In genomic region chr13:49300716-49301589, GRCh38 we compare ENCODE assay signal across 8 cellular contexts. TPM values are rescaled to one million over a fixed set of nuclear protein-coding genes. Genes with fewer than 3 reads are reported as not detected.
DNase-seq lines count a peak whose midpoint lies in the region; ATAC-seq and TF ChIP-seq lines count a peak whose summit lies in the region.

No MANE protein-coding gene starts in this region.

- DNase-seq in BJ (ENCODE audit: low read depth) (no peak), NCI-H748 (lab: John Stamatoyannopoulos, UW; ENCODE audit: unreplicated experiment) (peak; percentile 77), midbrain (lab: John Stamatoyannopoulos, UW) (peak; percentile 87)
- DNase-seq in activated CD4-positive, alpha-beta memory T cell treated with anti-CD3 and anti-CD28 coated beads for 36 hours: peak; percentile 75
- peak; percentile 39 for DNase-seq in effector CD8-positive, alpha-beta T cell (lab: John Stamatoyannopoulos, UW)
- DNase-seq in stimulated activated CD8-positive, alpha-beta memory T cell treated with anti-CD3 and anti-CD28 coated beads, Interleukin-4, amount 100 ng/mL, for 1 hour (ENCODE audit: low read depth in 2 of 2, low spot score in 1 of 2): peak; percentile 25 to 39

- peak; percentile 80 for TF ChIP-seq CTCF in BJ (IDR thresholded peaks at IDR 0.05; ENCODE audit: insufficient read depth, low read depth, low read length)

- no peaks in the 10 kb centered on the region for H3K9me3 Mint-ChIP-seq in activated CD4-positive, alpha-beta memory T cell treated with anti-CD3 and anti-CD28 coated beads for 36 hours

- H3K4me3 Mint-ChIP-seq in activated CD4-positive, alpha-beta memory T cell treated with anti-CD3 and anti-CD28 coated beads for 36 hours: peak overlapping the region; percentile 33

- ATAC-seq in GM18909 (IDR thresholded peaks at IDR 0.05; ENCODE audit: poor library complexity, unreplicated experiment) (peak; percentile 88), HG03196 (IDR thresholded peaks at IDR 0.05; ENCODE audit: unreplicated experiment) (peak; percentile 85)

- intact Hi-C loops in activated CD4-positive, alpha-beta memory T cell treated with anti-CD3 and anti-CD28 coated beads for 36 hours (cut with micrococcal nuclease): loop anchor here (1.0 to 2.0 kb wide), 5 partner anchors 138 to 546 kb away; partner anchors contain the start of genes CAB39L and SETDB2

- H3K36me3 ChIP-seq in BJ (ENCODE audit: control insufficient read depth, insufficient read depth, low read length): no peaks in the 10 kb centered on the region

- H3K27me3 Mint-ChIP-seq in activated CD4-positive, alpha-beta memory T cell treated with anti-CD3 and anti-CD28 coated beads for 36 hours: no peaks in the 10 kb centered on the region

- peaks cover 9% of the 10 kb centered on the region for H3K4me1 Mint-ChIP-seq in activated CD4-positive, alpha-beta memory T cell treated with anti-CD3 and anti-CD28 coated beads for 36 hours (ENCODE audit: low read depth)

- POLR2A ChIA-PET in BJ (lab: Charles Lee): no interaction called here
- POLR2A ChIA-PET in activated CD4-positive, alpha-beta memory T cell treated with anti-CD3 and anti-CD28 coated beads for 36 hours (lab: Charles Lee): no interaction called here

- H3K4me3 ChIP-seq in BJ (ENCODE audit: low read depth, low read length): no peak overlapping the region

- H3K36me3 Mint-ChIP-seq in activated CD4-positive, alpha-beta memory T cell treated with anti-CD3 and anti-CD28 coated beads for 36 hours: no peaks in the 10 kb centered on the region

- H3K27me3 ChIP-seq in BJ (ENCODE audit: control insufficient read depth, insufficient read depth, low read length): no peaks in the 10 kb centered on the region

- no peak overlapping the region for H3K27ac Mint-ChIP-seq in activated CD4-positive, alpha-beta memory T cell treated with anti-CD3 and anti-CD28 coated beads for 36 hours

- CTCF ChIA-PET in BJ (lab: Yijun Ruan, JAX): interaction anchor here (0.7 to 5.3 kb wide), 14 partner anchors 14 to 308 kb away, joined by 3 to 28 read pairs (median 4); no protein-coding TSS in a partner anchor
- CTCF ChIA-PET in activated CD4-positive, alpha-beta memory T cell treated with anti-CD3 and anti-CD28 coated beads for 36 hours (lab: Charles Lee): interaction anchor here (0.7 to 1.4 kb wide), 4 partner anchors 14 to 308 kb away, joined by 3 to 8 read pairs (median 4); no protein-coding TSS in a partner anchor

RNA-seq across cellular contexts. Expression of gene CDADC1, which starts 53.2 kb away (rescaled TPM):
- polyA plus RNA-seq in BJ (2011; rRNA removed): 2.2 and 3.2 TPM in 2 replicates
- 1.4 and 2.5 TPM in 2 replicates for polyA minus RNA-seq in BJ (2011; rRNA and poly(A)+ RNA removed)
- total RNA-seq in activated CD4-positive, alpha-beta memory T cell treated with anti-CD3 and anti-CD28 coated beads for 36 hours: 10 to 100 TPM in 1 of 2 experiments, 1 to 10 TPM in 1; 9.0 to 11.1 TPM
